ENCODE assay signal across 11 cellular contexts in genomic region chr7:69967699-69968450, GRCh38.
DNase-seq lines count a peak whose midpoint lies in the region; ATAC-seq and TF ChIP-seq lines count a peak whose summit lies in the region.
"Had no signal": no experiment of that assay in that cellular context is flagged by ENCODE, and none has a peak within 500 bp of the region (broad histone marks: within the 10 kb centered on the region; RNA-seq: fewer than 3 reads in every experiment).

No MANE protein-coding gene starts in this region.

- H3K4me3 Mint-ChIP-seq in nephron = peak overlapping the region; percentile 57 to 69 (median 69)
- H3K4me3 Mint-ChIP-seq in activated T-cell treated with anti-CD3 and anti-CD28 coated beads, Interleukin-2, amount 50 U/mL, for 24 hours = no peak overlapping the region
- no peak overlapping the region for H3K4me3 Mint-ChIP-seq in activated T-helper 17 cell treated with anti-CD3 and anti-CD28 coated beads, Interleukin-2, amount 50 U/mL, for 72 hours

- no peaks in the 10 kb centered on the region for H3K9me3 Mint-ChIP-seq in nephron
- no peaks in the 10 kb centered on the region for H3K9me3 Mint-ChIP-seq in activated T-cell treated with anti-CD3 and anti-CD28 coated beads, Interleukin-2, amount 50 U/mL, for 24 hours
- no peaks in the 10 kb centered on the region for H3K9me3 Mint-ChIP-seq in activated T-helper 17 cell treated with anti-CD3 and anti-CD28 coated beads, Interleukin-2, amount 50 U/mL, for 72 hours

- H3K4me1 ChIP-seq in esophagus muscularis mucosa (peaks cover 16 to 42% (median 33%) of the 10 kb centered on the region in 4 donors), ovary (ENCODE audit: insufficient read depth) (peaks cover 3% of the 10 kb centered on the region)

- DNase-seq in esophagus muscularis mucosa (ENCODE audit: extremely low spot score) (no peak), DMS53 treated with DMSO at 0.1 percent for 48 hours (lab: John Stamatoyannopoulos, UW; ENCODE audit: unreplicated experiment) (no peak), ovary (no peak)
- DNase-seq in activated T-cell treated with anti-CD3 and anti-CD28 coated beads, Interleukin-2, amount 50 U/mL, for 24 hours = no peak
- DNase-seq: NK-92 treated with Interleukin-12 subunit alpha and Interleukin-12 subunit beta, amount 100 ng/mL, for 24 hours had no signal

- H3K36me3 ChIP-seq in esophagus muscularis mucosa (no peaks in the 10 kb centered on the region), ovary (no peaks in the 10 kb centered on the region)

- H3K36me3 Mint-ChIP-seq in nephron (ENCODE audit: low read depth) = no peaks in the 10 kb centered on the region
- H3K36me3 Mint-ChIP-seq in activated T-cell treated with anti-CD3 and anti-CD28 coated beads, Interleukin-2, amount 50 U/mL, for 24 hours (ENCODE audit: low read depth) = no peaks in the 10 kb centered on the region
- H3K36me3 Mint-ChIP-seq in activated T-helper 17 cell treated with anti-CD3 and anti-CD28 coated beads, Interleukin-2, amount 50 U/mL, for 72 hours (ENCODE audit: low read depth) = no peaks in the 10 kb centered on the region

- no peaks in the 10 kb centered on the region for H3K9me3 ChIP-seq in esophagus muscularis mucosa
- H3K9me3 ChIP-seq in ovary = no peaks in the 10 kb centered on the region

- H3K4me1 Mint-ChIP-seq in nephron = peaks cover 46% of the 10 kb centered on the region
- peaks cover 2% of the 10 kb centered on the region for H3K4me1 Mint-ChIP-seq in activated T-cell treated with anti-CD3 and anti-CD28 coated beads, Interleukin-2, amount 50 U/mL, for 24 hours (ENCODE audit: low read depth)
- H3K4me1 Mint-ChIP-seq in activated T-helper 17 cell treated with anti-CD3 and anti-CD28 coated beads, Interleukin-2, amount 50 U/mL, for 72 hours = no peaks in the 10 kb centered on the region

- H3K27ac ChIP-seq in esophagus muscularis mucosa (replicated peaks in 1 of 4) = peak overlapping the region in 1 of 4 donors; percentile 34
- no peak overlapping the region for H3K27ac ChIP-seq in ovary
- H3K27ac ChIP-seq: C4-2B, skin epidermis had no signal

- TF ChIP-seq EP300 in esophagus muscularis mucosa (IDR thresholded peaks at IDR 0.05) = no peak
- no peak for TF ChIP-seq EP300 in ovary (IDR thresholded peaks at IDR 0.05)

- TF ChIP-seq POLR2A in GM18505 (IDR thresholded peaks at IDR 0.05; ENCODE audit: borderline replicate concordance, extremely low read depth, insufficient read depth, insufficient read length) (no peak), esophagus muscularis mucosa (IDR thresholded peaks at IDR 0.05; ENCODE audit: low read depth) (no peak), ovary (IDR thresholded peaks at IDR 0.05) (no peak)

- TF ChIP-seq CTCF in esophagus muscularis mucosa (IDR thresholded peaks at IDR 0.05) = no peak
- no peak for TF ChIP-seq CTCF in nephron (IDR thresholded peaks at IDR 0.05; ENCODE audit: unreplicated experiment in 3 of 3)
- TF ChIP-seq CTCF in ovary (IDR thresholded peaks at IDR 0.05) = no peak

- 30% methylated on average over 3 of the region's 3 CpGs for WGBS in esophagus muscularis mucosa
- WGBS in ovary, 3 donors = 8 to 22% (median 14%) methylated on average over 3 of the region's 3 CpGs

- peaks cover 4% of the 10 kb centered on the region for H3K27me3 Mint-ChIP-seq in nephron (ENCODE audit: low read depth)
- H3K27me3 Mint-ChIP-seq in activated T-cell treated with anti-CD3 and anti-CD28 coated beads, Interleukin-2, amount 50 U/mL, for 24 hours = peaks cover 10% of the 10 kb centered on the region
- H3K27me3 Mint-ChIP-seq in activated T-helper 17 cell treated with anti-CD3 and anti-CD28 coated beads, Interleukin-2, amount 50 U/mL, for 72 hours = peaks cover 16% of the 10 kb centered on the region

- H3K27me3 ChIP-seq in esophagus muscularis mucosa (no peaks in the 10 kb centered on the region), ovary (no peaks in the 10 kb centered on the region)

- H3K4me3 ChIP-seq in esophagus muscularis mucosa (peak overlapping the region in 3 of 4 donors; percentile 0 to 9 (median 5)), ovary (no peak overlapping the region)
- H3K4me3 ChIP-seq: skin epidermis had no signal

- peak overlapping the region; percentile 53 to 86 (median 79) for H3K27ac Mint-ChIP-seq in nephron
- no peak overlapping the region for H3K27ac Mint-ChIP-seq in activated T-cell treated with anti-CD3 and anti-CD28 coated beads, Interleukin-2, amount 50 U/mL, for 24 hours
- H3K27ac Mint-ChIP-seq in activated T-helper 17 cell treated with anti-CD3 and anti-CD28 coated beads, Interleukin-2, amount 50 U/mL, for 72 hours = no peak overlapping the region

- intact Hi-C loops in esophagus muscularis mucosa (cut with DNase I) (loop anchor here (10.0 kb wide), 1 partner anchor 727 kb away; no protein-coding TSS in a partner anchor), ovary (cut with DNase I) (no loop called here)

- peak; percentile 61 for ATAC-seq in GM18505 (IDR thresholded peaks at IDR 0.05; ENCODE audit: unreplicated experiment)
- peak; percentile 53 for ATAC-seq in HG03159 (IDR thresholded peaks at IDR 0.05; ENCODE audit: unreplicated experiment)
- ATAC-seq in activated T-helper 17 cell treated with anti-CD3 and anti-CD28 coated beads, Interleukin-2, amount 50 U/mL, for 72 hours (replicated peaks) = no peak

Comparison
In these comparisons a context has a peak if more than half of its experiments do, and no peak if none do; other contexts are left out.
1. H3K27ac Mint-ChIP-seq: peak in nephron (3 of 3); none in activated T-cell treated with anti-CD3 and anti-CD28 coated beads, Interleukin-2, amount 50 U/mL, for 24 hours (single experiment) and activated T-helper 17 cell treated with anti-CD3 and anti-CD28 coated beads, Interleukin-2, amount 50 U/mL, for 72 hours (single experiment).
2. H3K4me3 Mint-ChIP-seq: peak in nephron (3 of 3); none in activated T-cell treated with anti-CD3 and anti-CD28 coated beads, Interleukin-2, amount 50 U/mL, for 24 hours (single experiment) and activated T-helper 17 cell treated with anti-CD3 and anti-CD28 coated beads, Interleukin-2, amount 50 U/mL, for 72 hours (single experiment).